In the genomic region with DNA sequence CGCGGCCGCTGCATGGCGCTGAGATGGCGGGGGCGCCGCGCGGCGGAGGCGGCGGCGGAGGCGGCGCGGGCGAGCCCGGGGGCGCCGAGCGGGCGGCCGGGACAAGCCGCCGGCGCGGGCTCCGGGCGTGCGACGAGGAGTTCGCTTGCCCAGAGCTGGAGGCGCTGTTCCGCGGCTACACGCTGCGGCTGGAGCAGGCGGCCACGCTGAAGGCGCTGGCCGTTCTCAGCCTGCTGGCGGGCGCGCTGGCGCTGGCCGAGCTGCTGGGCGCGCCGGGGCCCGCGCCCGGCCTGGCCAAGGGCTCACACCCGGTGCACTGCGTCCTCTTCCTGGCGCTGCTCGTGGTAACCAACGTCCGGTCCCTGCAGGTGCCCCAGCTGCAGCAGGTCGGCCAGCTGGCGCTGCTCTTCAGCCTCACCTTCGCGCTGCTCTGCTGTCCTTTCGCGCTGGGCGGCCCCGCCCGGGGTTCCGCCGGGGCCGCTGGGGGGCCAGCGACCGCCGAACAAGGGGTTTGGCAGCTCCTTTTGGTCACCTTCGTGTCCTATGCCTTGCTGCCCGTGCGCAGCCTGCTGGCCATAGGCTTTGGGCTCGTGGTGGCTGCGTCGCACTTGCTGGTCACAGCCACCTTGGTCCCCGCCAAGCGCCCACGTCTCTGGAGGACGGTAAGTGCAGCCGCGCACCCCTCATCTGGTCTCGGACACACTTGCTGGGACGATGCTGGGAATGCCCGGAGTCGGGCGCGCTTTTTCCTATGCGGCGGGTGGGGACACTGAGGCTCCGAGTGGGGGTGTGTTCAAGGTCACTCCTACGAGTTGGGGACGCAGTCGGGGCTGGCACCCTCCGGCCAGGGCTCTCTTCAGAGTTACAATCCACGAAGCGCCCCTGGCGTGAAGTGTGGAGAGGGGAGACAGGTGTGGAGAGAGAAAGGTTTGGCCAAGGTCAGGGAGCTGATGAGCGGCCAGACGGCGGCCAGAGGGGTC, we compare ENCODE assay signal across 9 cellular contexts. TPM values are rescaled to one million over a fixed set of nuclear protein-coding genes. Genes with fewer than 3 reads are reported as not detected.
DNase-seq lines count a peak whose midpoint lies in the region; ATAC-seq, FAIRE-seq and TF ChIP-seq lines count a peak whose summit lies in the region.
"Had no signal": no experiment of that assay in that cellular context is flagged by ENCODE, and none has a peak within 500 bp of the region (broad histone marks: within the 10 kb centered on the region; RNA-seq: fewer than 3 reads in every experiment).

No MANE protein-coding gene starts in this region.

- DNase-seq in NCI-H82 (lab: John Stamatoyannopoulos, UW) (peak; percentile 63), NCI-H82 treated with DMSO at 0.1 percent for 48 hours (lab: John Stamatoyannopoulos, UW; ENCODE audit: unreplicated experiment) (no peak), HTR-8/SVneo (ENCODE audit: insufficient read length, low spot score) (peak; percentile 43), heart right ventricle (peak in 1 of 2 donors; percentile 55), skeletal muscle cell (ENCODE audit: low read depth) (no peak), pons (ENCODE audit: low spot score) (no peak)
- no peak for DNase-seq in activated T-helper 1 cell treated with anti-CD3 and anti-CD28 coated beads, Interleukin-12 subunit alpha, Interleukin-12 subunit beta, Interleukin-2, Interleukin-4 antibody, amounts not matched to agents 30 ng/mL and 10 ng/mL and 1 ng/mL, durations not matched to agents 14 hours and 24 hours and 36 hours (ENCODE audit: low spot score)

- H3K9me3 ChIP-seq in heart right ventricle: no peaks in the 10 kb centered on the region

- H3K4me1 ChIP-seq in heart right ventricle: peaks cover 3 to 27% (median 11%) of the 10 kb centered on the region in 9 donors

- intact Hi-C loops in activated T-helper 1 cell treated with anti-CD3 and anti-CD28 coated beads, Interleukin-12 subunit alpha, Interleukin-12 subunit beta, Interleukin-2, Interleukin-4 antibody, amounts not matched to agents 30 ng/mL and 10 ng/mL and 1 ng/mL, durations not matched to agents 14 hours and 24 hours and 36 hours (cut with micrococcal nuclease): no loop called here
- intact Hi-C loops in heart right ventricle (cut with DNase I): no loop called here

- 1% methylated on average over 64 to 104 of the region's 104 CpGs for WGBS in heart right ventricle, 2 donors

- H3K27ac ChIP-seq in heart right ventricle: no peak overlapping the region

- no peak for FAIRE-seq in HTR-8/SVneo (lab: Jason Lieb, UNC)
- FAIRE-seq: colon had no signal

- peaks cover 0 to 55% (median 26%) of the 10 kb centered on the region in 7 donors for H3K27me3 ChIP-seq in heart right ventricle

- ATAC-seq in heart right ventricle (peak; percentile 44 to 79 (median 59)), GM19328 (IDR thresholded peaks at IDR 0.05; ENCODE audit: unreplicated experiment) (no peak)

- H3K4me3 Mint-ChIP-seq in activated T-helper 1 cell treated with anti-CD3 and anti-CD28 coated beads, Interleukin-12 subunit alpha, Interleukin-12 subunit beta, Interleukin-2, Interleukin-4 antibody, amounts not matched to agents 30 ng/mL and 10 ng/mL and 1 ng/mL, durations not matched to agents 14 hours and 24 hours and 36 hours: peak overlapping the region; percentile 22

- H3K27ac Mint-ChIP-seq in activated T-helper 1 cell treated with anti-CD3 and anti-CD28 coated beads, Interleukin-12 subunit alpha, Interleukin-12 subunit beta, Interleukin-2, Interleukin-4 antibody, amounts not matched to agents 30 ng/mL and 10 ng/mL and 1 ng/mL, durations not matched to agents 14 hours and 24 hours and 36 hours: no peak overlapping the region

- H3K4me1 Mint-ChIP-seq in activated T-helper 1 cell treated with anti-CD3 and anti-CD28 coated beads, Interleukin-12 subunit alpha, Interleukin-12 subunit beta, Interleukin-2, Interleukin-4 antibody, amounts not matched to agents 30 ng/mL and 10 ng/mL and 1 ng/mL, durations not matched to agents 14 hours and 24 hours and 36 hours (ENCODE audit: low read depth): no peaks in the 10 kb centered on the region

- H3K36me3 Mint-ChIP-seq in activated T-helper 1 cell treated with anti-CD3 and anti-CD28 coated beads, Interleukin-12 subunit alpha, Interleukin-12 subunit beta, Interleukin-2, Interleukin-4 antibody, amounts not matched to agents 30 ng/mL and 10 ng/mL and 1 ng/mL, durations not matched to agents 14 hours and 24 hours and 36 hours (ENCODE audit: low read depth): no peaks in the 10 kb centered on the region

- H3K9me3 Mint-ChIP-seq in activated T-helper 1 cell treated with anti-CD3 and anti-CD28 coated beads, Interleukin-12 subunit alpha, Interleukin-12 subunit beta, Interleukin-2, Interleukin-4 antibody, amounts not matched to agents 30 ng/mL and 10 ng/mL and 1 ng/mL, durations not matched to agents 14 hours and 24 hours and 36 hours: no peaks in the 10 kb centered on the region

- H3K4me3 ChIP-seq in heart right ventricle: peak overlapping the region; percentile 37 to 72 (median 64)
- H3K4me3 ChIP-seq in skeletal muscle cell (ENCODE audit: low read depth, low read length): peak overlapping the region; percentile 46

- peak in 3 of 9 donors; percentile 19 to 25 (median 20) for TF ChIP-seq CTCF in heart right ventricle (IDR thresholded peaks at IDR 0.05)

- peaks cover 44% of the 10 kb centered on the region for H3K27me3 Mint-ChIP-seq in activated T-helper 1 cell treated with anti-CD3 and anti-CD28 coated beads, Interleukin-12 subunit alpha, Interleukin-12 subunit beta, Interleukin-2, Interleukin-4 antibody, amounts not matched to agents 30 ng/mL and 10 ng/mL and 1 ng/mL, durations not matched to agents 14 hours and 24 hours and 36 hours (ENCODE audit: insufficient read depth)

- H3K36me3 ChIP-seq in heart right ventricle: no peaks in the 10 kb centered on the region

RNA-seq across cellular contexts. Expression of a gene that starts 0.6 kb away (rescaled TPM):
- total RNA-seq in activated T-helper 1 cell treated with anti-CD3 and anti-CD28 coated beads, Interleukin-12 subunit alpha, Interleukin-12 subunit beta, Interleukin-2, Interleukin-4 antibody, amounts not matched to agents 30 ng/mL and 10 ng/mL and 1 ng/mL, durations not matched to agents 14 hours and 24 hours and 36 hours: 2.5 and 2.9 TPM in 2 replicates
- total RNA-seq in heart right ventricle: 1 to 10 TPM; 2.2 to 8.6 (median 3.6) TPM
- polyA plus RNA-seq in heart right ventricle: under 1 TPM; 0.46 to 0.80 TPM

Comparison
In these comparisons a context has a peak if more than half of its experiments do, and no peak if none do; other contexts are left out.
1. DNase-seq: peak in NCI-H82 (single experiment) and HTR-8/SVneo (single experiment); none in NCI-H82 treated with DMSO at 0.1 percent for 48 hours (single experiment), activated T-helper 1 cell treated with anti-CD3 and anti-CD28 coated beads, Interleukin-12 subunit alpha, Interleukin-12 subunit beta, Interleukin-2, Interleukin-4 antibody, amounts not matched to agents 30 ng/mL and 10 ng/mL and 1 ng/mL, durations not matched to agents 14 hours and 24 hours and 36 hours (single experiment), skeletal muscle cell (single experiment) and pons (single experiment).